ENCODE assay signal across 7 cellular contexts in genomic region chr17:73290399-73291259, GRCh38.
A peak's percentile ranks its signal among the peaks of the same experiment; 100 is the strongest.
DNase-seq lines count a peak whose midpoint lies in the region; ATAC-seq and FAIRE-seq lines count a peak whose summit lies in the region.

No MANE protein-coding gene starts in this region.

- H3K27ac Mint-ChIP-seq in stimulated activated naive B cell treated with anti-CD40 and anti-IgM and Interleukin-4, amounts not matched to agents 10 μg/mL and 1 μg/mL and 100 μg/mL, for 72 hours, result peak overlapping the region; percentile 52

- peak overlapping the region; percentile 33 to 56 for H3K9ac ChIP-seq in duodenal mucosa (ENCODE audit: low read depth in 1 of 2, low read length in 2 of 2)

- H3K4me3 ChIP-seq in duodenal mucosa (ENCODE audit: low read depth in 1 of 2, low read length in 2 of 2), result peak overlapping the region; percentile 5 to 45

- H3K27me3 ChIP-seq in duodenal mucosa (ENCODE audit: control insufficient read depth in 1 of 2, insufficient read depth in 2 of 2, low read length in 2 of 2), result no peaks in the 10 kb centered on the region

- peaks cover 21 to 26% of the 10 kb centered on the region in 2 donors for H3K4me1 Mint-ChIP-seq in stimulated activated naive B cell treated with anti-CD40 and anti-IgM and Interleukin-4, amounts not matched to agents 10 μg/mL and 1 μg/mL and 100 μg/mL, for 72 hours

- H3K27ac ChIP-seq in duodenal mucosa (ENCODE audit: low read depth, low read length), result peak overlapping the region; percentile 27

- H3K36me3 ChIP-seq in duodenal mucosa (ENCODE audit: control insufficient read depth in 1 of 2, insufficient read depth in 2 of 2, low read length in 2 of 2), result peaks cover 3 to 14% of the 10 kb centered on the region in 2 donors

- peak overlapping the region; percentile 5 to 14 for H3K4me3 Mint-ChIP-seq in stimulated activated naive B cell treated with anti-CD40 and anti-IgM and Interleukin-4, amounts not matched to agents 10 μg/mL and 1 μg/mL and 100 μg/mL, for 72 hours

- H3K4me1 ChIP-seq in duodenal mucosa (ENCODE audit: control insufficient read depth in 1 of 2, insufficient read depth in 2 of 2, low read length in 2 of 2), result peaks cover 62 to 72% of the 10 kb centered on the region in 2 donors

- H3K27me3 Mint-ChIP-seq in stimulated activated naive B cell treated with anti-CD40 and anti-IgM and Interleukin-4, amounts not matched to agents 10 μg/mL and 1 μg/mL and 100 μg/mL, for 72 hours, result peaks cover 43 to 49% of the 10 kb centered on the region in 2 donors

- ATAC-seq in GM21423 (IDR thresholded peaks at IDR 0.05; ENCODE audit: unreplicated experiment) (peak; percentile 45), HG03378 (IDR thresholded peaks at IDR 0.05; ENCODE audit: unreplicated experiment) (peak; percentile 32)
- peak; percentile 27 to 33 for ATAC-seq in stimulated activated naive B cell treated with anti-CD40 and anti-IgM and Interleukin-4, amounts not matched to agents 10 μg/mL and 1 μg/mL and 100 μg/mL, for 72 hours (replicated peaks)

- FAIRE-seq in RCC 7860 (lab: Jason Lieb, UNC), result no peak

- no peaks in the 10 kb centered on the region for H3K9me3 ChIP-seq in duodenal mucosa (ENCODE audit: control insufficient read depth in 1 of 2, low read length in 2 of 2)

- no peaks in the 10 kb centered on the region for H3K9me3 Mint-ChIP-seq in stimulated activated naive B cell treated with anti-CD40 and anti-IgM and Interleukin-4, amounts not matched to agents 10 μg/mL and 1 μg/mL and 100 μg/mL, for 72 hours

- DNase-seq in stimulated activated naive B cell treated with anti-CD40 and anti-IgM and Interleukin-4, amounts not matched to agents 10 μg/mL and 1 μg/mL and 100 μg/mL, for 72 hours, result no peak
- DNase-seq in RCC 7860 (ENCODE audit: low spot score) (no peak), NCI-H226 (no peak), DMS153 treated with DMSO at 0.1 percent for 48 hours (lab: John Stamatoyannopoulos, UW; ENCODE audit: unreplicated experiment) (no peak)

- no peaks in the 10 kb centered on the region for H3K36me3 Mint-ChIP-seq in stimulated activated naive B cell treated with anti-CD40 and anti-IgM and Interleukin-4, amounts not matched to agents 10 μg/mL and 1 μg/mL and 100 μg/mL, for 72 hours
